1 cellular context compared by ENCODE assay signal in the genomic region with DNA sequence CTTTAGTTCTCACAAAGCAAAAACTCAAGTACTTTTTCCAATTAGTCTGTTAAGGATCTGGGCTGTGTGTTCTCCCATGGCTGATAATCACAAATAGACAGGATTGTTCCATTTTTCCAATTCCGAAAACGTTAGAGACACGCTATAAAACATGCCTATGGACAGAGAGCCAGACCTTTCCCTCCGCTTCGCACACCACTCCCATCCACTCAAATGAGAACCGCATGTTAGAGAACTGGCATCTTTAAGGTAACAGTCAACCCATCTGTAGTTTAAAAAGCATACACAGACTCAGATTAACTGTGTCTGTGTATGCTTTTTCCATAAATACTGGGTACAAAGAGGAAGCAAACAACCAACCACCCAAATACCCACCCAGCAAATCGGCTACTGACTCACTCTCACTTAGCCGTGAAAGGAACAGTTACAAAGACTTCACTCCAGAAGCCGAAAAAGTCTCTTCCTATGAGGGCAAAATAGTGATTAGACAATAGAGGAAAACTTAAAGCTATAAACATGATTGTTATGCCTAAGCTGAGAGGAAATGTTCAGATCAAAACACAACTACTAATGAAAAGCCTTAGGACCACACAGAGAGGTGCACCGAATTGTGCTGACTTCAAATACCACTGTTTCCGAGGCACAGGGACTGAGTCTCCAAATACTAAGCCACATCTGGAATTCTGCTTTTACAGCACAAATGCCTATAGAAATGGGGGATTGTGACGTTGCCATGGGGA.
TF ChIP-seq lines count a peak whose summit lies in the region.

No MANE protein-coding gene starts in this region.

TF ChIP-seq in SK-N-SH treated with all-trans-retinoic acid at 6 μM for 48 hours, 23 proteins besides CTCF, POLR2A, EP300 and RAD21 (continued from another document):
- no peak for TF ChIP-seq SNAI2 (CRISPR knock-in tag; IDR thresholded peaks at IDR 0.05)
- 0 out of 2 replicates have a peak, but pooled peaks have one; percentile 17 for TF ChIP-seq ZNF8 (CRISPR knock-in tag; IDR thresholded peaks at IDR 0.05)
